In genomic region chr9:109498195-109499060, GRCh38 we compare ENCODE assay signal across 8 cellular contexts. TPM values are rescaled to one million over a fixed set of nuclear protein-coding genes. Genes with fewer than 3 reads are reported as not detected.
A peak's percentile ranks its signal among the peaks of the same experiment; 100 is the strongest.
DNase-seq lines count a peak whose midpoint lies in the region; ATAC-seq lines count a peak whose summit lies in the region.

Gene PTPN3, minus strand, starts transcription at chr9:109498307. Its CDS starts 34,873 bp downstream, at chr9:109463434.

- no peaks in the 10 kb centered on the region for H3K9me3 ChIP-seq in iPS-15b (ENCODE audit: control insufficient read depth, insufficient read depth, low read length)

- no peaks in the 10 kb centered on the region for H3K9me3 Mint-ChIP-seq in activated CD4-positive, alpha-beta memory T cell treated with anti-CD3 and anti-CD28 coated beads, Interleukin-2, amount 10 ng/mL, durations not matched to agents 7 days and 5 days
- no peaks in the 10 kb centered on the region for H3K9me3 Mint-ChIP-seq in activated CD4-positive, alpha-beta memory T cell treated with anti-CD3 and anti-CD28 coated beads for 36 hours
- H3K9me3 Mint-ChIP-seq in activated T-helper 1 cell treated with anti-CD3 and anti-CD28 coated beads, Interleukin-12 subunit alpha, Interleukin-12 subunit beta, Interleukin-2, Interleukin-4 antibody, amounts not matched to agents 30 ng/mL and 10 ng/mL and 1 ng/mL, durations not matched to agents 14 hours and 24 hours and 36 hours: no peaks in the 10 kb centered on the region
- no peaks in the 10 kb centered on the region for H3K9me3 Mint-ChIP-seq in stimulated activated naive B cell treated with anti-CD40 and anti-IgM and Interleukin-4, amounts not matched to agents 10 μg/mL and 1 μg/mL and 100 μg/mL, for 72 hours

- intact Hi-C loops in activated CD4-positive, alpha-beta memory T cell treated with anti-CD3 and anti-CD28 coated beads for 36 hours (cut with micrococcal nuclease): no loop called here
- intact Hi-C loops in activated T-helper 1 cell treated with anti-CD3 and anti-CD28 coated beads, Interleukin-12 subunit alpha, Interleukin-12 subunit beta, Interleukin-2, Interleukin-4 antibody, amounts not matched to agents 30 ng/mL and 10 ng/mL and 1 ng/mL, durations not matched to agents 14 hours and 24 hours and 36 hours (cut with micrococcal nuclease): no loop called here

- peaks cover 4% of the 10 kb centered on the region for H3K4me1 Mint-ChIP-seq in activated CD4-positive, alpha-beta memory T cell treated with anti-CD3 and anti-CD28 coated beads, Interleukin-2, amount 10 ng/mL, durations not matched to agents 7 days and 5 days
- peaks cover 5% of the 10 kb centered on the region for H3K4me1 Mint-ChIP-seq in activated CD4-positive, alpha-beta memory T cell treated with anti-CD3 and anti-CD28 coated beads for 36 hours (ENCODE audit: low read depth)
- H3K4me1 Mint-ChIP-seq in activated T-helper 1 cell treated with anti-CD3 and anti-CD28 coated beads, Interleukin-12 subunit alpha, Interleukin-12 subunit beta, Interleukin-2, Interleukin-4 antibody, amounts not matched to agents 30 ng/mL and 10 ng/mL and 1 ng/mL, durations not matched to agents 14 hours and 24 hours and 36 hours (ENCODE audit: low read depth): peaks cover 15% of the 10 kb centered on the region
- peaks cover 5 to 7% of the 10 kb centered on the region in 2 donors for H3K4me1 Mint-ChIP-seq in stimulated activated naive B cell treated with anti-CD40 and anti-IgM and Interleukin-4, amounts not matched to agents 10 μg/mL and 1 μg/mL and 100 μg/mL, for 72 hours

- DNase-seq in activated CD4-positive, alpha-beta memory T cell treated with anti-CD3 and anti-CD28 coated beads, Interleukin-2, amount 10 ng/mL, durations not matched to agents 7 days and 5 days: no peak
- no peak for DNase-seq in activated CD4-positive, alpha-beta memory T cell treated with anti-CD3 and anti-CD28 coated beads for 36 hours
- DNase-seq in activated T-helper 1 cell treated with anti-CD3 and anti-CD28 coated beads, Interleukin-12 subunit alpha, Interleukin-12 subunit beta, Interleukin-2, Interleukin-4 antibody, amounts not matched to agents 30 ng/mL and 10 ng/mL and 1 ng/mL, durations not matched to agents 14 hours and 24 hours and 36 hours (ENCODE audit: low spot score): no peak
- DNase-seq in stimulated activated naive B cell treated with anti-CD40 and anti-IgM and Interleukin-4, amounts not matched to agents 10 μg/mL and 1 μg/mL and 100 μg/mL, for 72 hours: no peak
- no peak for DNase-seq in germinal center (ENCODE audit: low spot score)
- DNase-seq in activated CD8-positive, alpha-beta memory T cell treated with anti-CD3 and anti-CD28 coated beads for 24 hours: no peak

- POLR2A ChIA-PET in activated CD4-positive, alpha-beta memory T cell treated with anti-CD3 and anti-CD28 coated beads, Interleukin-2, amount 10 ng/mL, durations not matched to agents 7 days and 5 days (lab: Charles Lee): no interaction called here
- POLR2A ChIA-PET in activated CD4-positive, alpha-beta memory T cell treated with anti-CD3 and anti-CD28 coated beads for 36 hours (lab: Charles Lee): no interaction called here

- H3K4me1 ChIP-seq in iPS-15b (ENCODE audit: control insufficient read depth, insufficient read depth, low read length): no peaks in the 10 kb centered on the region

- H3K36me3 ChIP-seq in iPS-15b (ENCODE audit: control insufficient read depth, insufficient read depth, low read length): no peaks in the 10 kb centered on the region

- peak within 1 kb of the TSS; percentile 30 for H3K27ac Mint-ChIP-seq in activated CD4-positive, alpha-beta memory T cell treated with anti-CD3 and anti-CD28 coated beads, Interleukin-2, amount 10 ng/mL, durations not matched to agents 7 days and 5 days
- H3K27ac Mint-ChIP-seq in activated CD4-positive, alpha-beta memory T cell treated with anti-CD3 and anti-CD28 coated beads for 36 hours: no peak within 1 kb of the TSS
- H3K27ac Mint-ChIP-seq in activated T-helper 1 cell treated with anti-CD3 and anti-CD28 coated beads, Interleukin-12 subunit alpha, Interleukin-12 subunit beta, Interleukin-2, Interleukin-4 antibody, amounts not matched to agents 30 ng/mL and 10 ng/mL and 1 ng/mL, durations not matched to agents 14 hours and 24 hours and 36 hours: no peak within 1 kb of the TSS
- peak within 1 kb of the TSS; percentile 11 for H3K27ac Mint-ChIP-seq in stimulated activated naive B cell treated with anti-CD40 and anti-IgM and Interleukin-4, amounts not matched to agents 10 μg/mL and 1 μg/mL and 100 μg/mL, for 72 hours

- peak within 1 kb of the TSS; percentile 3 for H3K9ac ChIP-seq in iPS-15b (ENCODE audit: low read depth, low read length)

- no peak for ATAC-seq in stimulated activated naive B cell treated with anti-CD40 and anti-IgM and Interleukin-4, amounts not matched to agents 10 μg/mL and 1 μg/mL and 100 μg/mL, for 72 hours (replicated peaks)
- no peak for ATAC-seq in HG03565 (IDR thresholded peaks at IDR 0.05; ENCODE audit: unreplicated experiment)

- peaks cover 4% of the 10 kb centered on the region for H3K36me3 Mint-ChIP-seq in activated CD4-positive, alpha-beta memory T cell treated with anti-CD3 and anti-CD28 coated beads, Interleukin-2, amount 10 ng/mL, durations not matched to agents 7 days and 5 days (ENCODE audit: low read depth)
- H3K36me3 Mint-ChIP-seq in activated CD4-positive, alpha-beta memory T cell treated with anti-CD3 and anti-CD28 coated beads for 36 hours: no peaks in the 10 kb centered on the region
- peaks cover 3% of the 10 kb centered on the region for H3K36me3 Mint-ChIP-seq in activated T-helper 1 cell treated with anti-CD3 and anti-CD28 coated beads, Interleukin-12 subunit alpha, Interleukin-12 subunit beta, Interleukin-2, Interleukin-4 antibody, amounts not matched to agents 30 ng/mL and 10 ng/mL and 1 ng/mL, durations not matched to agents 14 hours and 24 hours and 36 hours (ENCODE audit: low read depth)
- peaks cover 0 to 4% of the 10 kb centered on the region in 2 donors for H3K36me3 Mint-ChIP-seq in stimulated activated naive B cell treated with anti-CD40 and anti-IgM and Interleukin-4, amounts not matched to agents 10 μg/mL and 1 μg/mL and 100 μg/mL, for 72 hours

- CTCF ChIA-PET in activated CD4-positive, alpha-beta memory T cell treated with anti-CD3 and anti-CD28 coated beads, Interleukin-2, amount 10 ng/mL, durations not matched to agents 7 days and 5 days (lab: Charles Lee): no interaction called here
- CTCF ChIA-PET in activated CD4-positive, alpha-beta memory T cell treated with anti-CD3 and anti-CD28 coated beads for 36 hours (lab: Charles Lee): no interaction called here

- peak within 1 kb of the TSS; percentile 66 for H3K4me3 ChIP-seq in iPS-15b (ENCODE audit: low read depth, low read length)

- H3K27me3 Mint-ChIP-seq in activated CD4-positive, alpha-beta memory T cell treated with anti-CD3 and anti-CD28 coated beads, Interleukin-2, amount 10 ng/mL, durations not matched to agents 7 days and 5 days: peaks cover 67% of the 10 kb centered on the region
- peaks cover 52% of the 10 kb centered on the region for H3K27me3 Mint-ChIP-seq in activated CD4-positive, alpha-beta memory T cell treated with anti-CD3 and anti-CD28 coated beads for 36 hours
- H3K27me3 Mint-ChIP-seq in activated T-helper 1 cell treated with anti-CD3 and anti-CD28 coated beads, Interleukin-12 subunit alpha, Interleukin-12 subunit beta, Interleukin-2, Interleukin-4 antibody, amounts not matched to agents 30 ng/mL and 10 ng/mL and 1 ng/mL, durations not matched to agents 14 hours and 24 hours and 36 hours (ENCODE audit: insufficient read depth): peaks cover 78% of the 10 kb centered on the region
- peaks cover 60 to 80% of the 10 kb centered on the region in 2 donors for H3K27me3 Mint-ChIP-seq in stimulated activated naive B cell treated with anti-CD40 and anti-IgM and Interleukin-4, amounts not matched to agents 10 μg/mL and 1 μg/mL and 100 μg/mL, for 72 hours

- peaks cover 70% of the 10 kb centered on the region for H3K27me3 ChIP-seq in iPS-15b (ENCODE audit: control insufficient read depth, insufficient read depth, low read length)

- H3K4me3 Mint-ChIP-seq in activated CD4-positive, alpha-beta memory T cell treated with anti-CD3 and anti-CD28 coated beads, Interleukin-2, amount 10 ng/mL, durations not matched to agents 7 days and 5 days: peak within 1 kb of the TSS; percentile 21
- no peak within 1 kb of the TSS for H3K4me3 Mint-ChIP-seq in activated CD4-positive, alpha-beta memory T cell treated with anti-CD3 and anti-CD28 coated beads for 36 hours
- H3K4me3 Mint-ChIP-seq in activated T-helper 1 cell treated with anti-CD3 and anti-CD28 coated beads, Interleukin-12 subunit alpha, Interleukin-12 subunit beta, Interleukin-2, Interleukin-4 antibody, amounts not matched to agents 30 ng/mL and 10 ng/mL and 1 ng/mL, durations not matched to agents 14 hours and 24 hours and 36 hours: peak within 1 kb of the TSS; percentile 43
- peak within 1 kb of the TSS; percentile 2 to 47 for H3K4me3 Mint-ChIP-seq in stimulated activated naive B cell treated with anti-CD40 and anti-IgM and Interleukin-4, amounts not matched to agents 10 μg/mL and 1 μg/mL and 100 μg/mL, for 72 hours

RNA-seq across cellular contexts. Expression of gene PTPN3, which starts in this region (rescaled TPM):
- under 1 TPM; 0.20 to 0.35 TPM for total RNA-seq in activated CD4-positive, alpha-beta memory T cell treated with anti-CD3 and anti-CD28 coated beads, Interleukin-2, amount 10 ng/mL, durations not matched to agents 7 days and 5 days
- total RNA-seq in activated CD4-positive, alpha-beta memory T cell treated with anti-CD3 and anti-CD28 coated beads for 36 hours: under 1 TPM; 0.52 to 0.56 TPM
- 6.6 TPM in 2 replicates for total RNA-seq in activated T-helper 1 cell treated with anti-CD3 and anti-CD28 coated beads, Interleukin-12 subunit alpha, Interleukin-12 subunit beta, Interleukin-2, Interleukin-4 antibody, amounts not matched to agents 30 ng/mL and 10 ng/mL and 1 ng/mL, durations not matched to agents 14 hours and 24 hours and 36 hours

Comparison
In these comparisons a context has a peak if more than half of its experiments do, and no peak if none do; other contexts are left out.
1. H3K27ac Mint-ChIP-seq: peak in activated CD4-positive, alpha-beta memory T cell treated with anti-CD3 and anti-CD28 coated beads, Interleukin-2, amount 10 ng/mL, durations not matched to agents 7 days and 5 days (single experiment) and stimulated activated naive B cell treated with anti-CD40 and anti-IgM and Interleukin-4, amounts not matched to agents 10 μg/mL and 1 μg/mL and 100 μg/mL, for 72 hours (single experiment); none in activated CD4-positive, alpha-beta memory T cell treated with anti-CD3 and anti-CD28 coated beads for 36 hours (single experiment) and activated T-helper 1 cell treated with anti-CD3 and anti-CD28 coated beads, Interleukin-12 subunit alpha, Interleukin-12 subunit beta, Interleukin-2, Interleukin-4 antibody, amounts not matched to agents 30 ng/mL and 10 ng/mL and 1 ng/mL, durations not matched to agents 14 hours and 24 hours and 36 hours (single experiment).